In genomic region chr10:101464082-101464481, GRCh38 we compare ENCODE assay signal across 20 cellular contexts.
"Had no signal": no experiment of that assay in that cellular context is flagged by ENCODE, and none has a peak within 500 bp of the region (broad histone marks: within the 10 kb centered on the region; RNA-seq: fewer than 3 reads in every experiment).

No MANE protein-coding gene starts in this region.

- H3K4me1 ChIP-seq: foreskin keratinocyte, lower lobe of right lung had no signal

- H3K27ac ChIP-seq: coronary artery, dorsolateral prefrontal cortex, esophagus muscularis mucosa, foreskin keratinocyte, gastroesophageal sphincter, heart right ventricle, left lung, lower lobe of right lung had no signal

- H3K36me3 ChIP-seq: left lung had no signal

- H3K4me3 ChIP-seq: coronary artery, dorsolateral prefrontal cortex, esophagus muscularis mucosa, gastroesophageal sphincter, heart right ventricle, left lung, lower lobe of right lung, mucosa of descending colon had no signal

- DNase-seq: dermis blood vessel endothelial cell; dorsolateral prefrontal cortex; effector CD4-positive, alpha-beta T cell; effector memory CD4-positive, alpha-beta T cell; foreskin keratinocyte; head of caudate nucleus; heart right ventricle; hippocampal formation; left cardiac atrium; left lung; left ventricle myocardium superior; lower lobe of right lung; mesenchymal stem cell; mucosa of descending colon; naive B cell; naive thymus-derived CD8-positive, alpha-beta T cell had no signal

- H3K27ac Mint-ChIP-seq: mesothelial cell of epicardium; naive thymus-derived CD8-positive, alpha-beta T cell had no signal

- H3K27me3 ChIP-seq: dorsolateral prefrontal cortex, esophagus muscularis mucosa, foreskin keratinocyte, gastroesophageal sphincter, heart right ventricle, left lung had no signal

- H3K27me3 Mint-ChIP-seq: naive B cell; naive thymus-derived CD8-positive, alpha-beta T cell had no signal

- H3K36me3 Mint-ChIP-seq: mesothelial cell of epicardium had no signal

- H3K9me3 ChIP-seq: esophagus muscularis mucosa, gastroesophageal sphincter, heart right ventricle, left lung, lower lobe of right lung, mucosa of descending colon had no signal

- H3K4me3 Mint-ChIP-seq: mesothelial cell of epicardium; naive B cell; naive thymus-derived CD8-positive, alpha-beta T cell had no signal

- H3K9me3 Mint-ChIP-seq: mesothelial cell of epicardium; naive B cell; naive thymus-derived CD8-positive, alpha-beta T cell had no signal
